In genomic region chr9:2638871-2639673, GRCh38 we compare ENCODE assay signal across 14 cellular contexts. TPM values are rescaled to one million over a fixed set of nuclear protein-coding genes. Genes with fewer than 3 reads are reported as not detected.
A peak's percentile ranks its signal among the peaks of the same experiment; 100 is the strongest.
DNase-seq lines count a peak whose midpoint lies in the region; ATAC-seq and FAIRE-seq lines count a peak whose summit lies in the region.
"Had no signal": no experiment of that assay in that cellular context is flagged by ENCODE, and none has a peak within 500 bp of the region (broad histone marks: within the 10 kb centered on the region; RNA-seq: fewer than 3 reads in every experiment).

No MANE protein-coding gene starts in this region.

- FAIRE-seq in urothelium cell line (lab: Jason Lieb, UNC): no peak
- FAIRE-seq: H54 had no signal

- peaks cover 4% of the 10 kb centered on the region for H3K27me3 Mint-ChIP-seq in activated T-cell treated with anti-CD3 and anti-CD28 coated beads, Interleukin-2, amount 50 U/mL, for 4 hours (ENCODE audit: low read depth)
- H3K27me3 Mint-ChIP-seq in stimulated activated memory B cell treated with anti-CD40 and anti-IgM and Interleukin-4, amounts not matched to agents 10 μg/mL and 1 μg/mL and 100 μg/mL, for 72 hours: peaks cover 18% of the 10 kb centered on the region

- H3K36me3 Mint-ChIP-seq in activated T-cell treated with anti-CD3 and anti-CD28 coated beads, Interleukin-2, amount 50 U/mL, for 4 hours (ENCODE audit: insufficient read depth): peaks cover 7% of the 10 kb centered on the region
- H3K36me3 Mint-ChIP-seq in stimulated activated memory B cell treated with anti-CD40 and anti-IgM and Interleukin-4, amounts not matched to agents 10 μg/mL and 1 μg/mL and 100 μg/mL, for 72 hours: no peaks in the 10 kb centered on the region

- peaks cover 8% of the 10 kb centered on the region for H3K4me1 Mint-ChIP-seq in activated T-cell treated with anti-CD3 and anti-CD28 coated beads, Interleukin-2, amount 50 U/mL, for 4 hours (ENCODE audit: low read depth)
- H3K4me1 Mint-ChIP-seq in stimulated activated memory B cell treated with anti-CD40 and anti-IgM and Interleukin-4, amounts not matched to agents 10 μg/mL and 1 μg/mL and 100 μg/mL, for 72 hours: no peaks in the 10 kb centered on the region

- ATAC-seq in activated T-cell treated with anti-CD3 and anti-CD28 coated beads, Interleukin-2, amount 50 U/mL, for 4 hours: peak; percentile 89 to 92
- ATAC-seq in GM21576 (IDR thresholded peaks at IDR 0.05; ENCODE audit: unreplicated experiment) (peak; percentile 94), HG03280 (IDR thresholded peaks at IDR 0.05; ENCODE audit: unreplicated experiment) (peak; percentile 68)
- ATAC-seq in stimulated activated memory B cell treated with anti-CD40 and anti-IgM and Interleukin-4, amounts not matched to agents 10 μg/mL and 1 μg/mL and 100 μg/mL, for 72 hours: peak; percentile 49

- H3K27ac Mint-ChIP-seq in stimulated activated memory B cell treated with anti-CD40 and anti-IgM and Interleukin-4, amounts not matched to agents 10 μg/mL and 1 μg/mL and 100 μg/mL, for 72 hours: no peak overlapping the region

- no peak for DNase-seq in activated T-cell treated with anti-CD3 and anti-CD28 coated beads, Interleukin-2, amount 50 U/mL, for 4 hours
- DNase-seq in activated T-cell treated with anti-CD3 and anti-CD28 coated beads, Interleukin-2, amount 50 U/mL, for 1 hour: no peak
- DNase-seq in SHP77 (lab: John Stamatoyannopoulos, UW) (no peak), NCI-H1930 (lab: John Stamatoyannopoulos, UW) (no peak), urothelium cell line (ENCODE audit: low spot score) (no peak)
- DNase-seq: activated effector memory CD4-positive, alpha-beta T cell treated with anti-CD3 and anti-CD28 coated beads, Interleukin-2, amount 50 U/mL, for 16 hours; cerebellar nuclear complex; NCI-H526 treated with DMSO at 0.1 percent for 48 hours; Right ventricle myocardium superior; tibial artery had no signal

- H3K9me3 Mint-ChIP-seq in activated T-cell treated with anti-CD3 and anti-CD28 coated beads, Interleukin-2, amount 50 U/mL, for 4 hours: peaks cover 4% of the 10 kb centered on the region
- no peaks in the 10 kb centered on the region for H3K9me3 Mint-ChIP-seq in stimulated activated memory B cell treated with anti-CD40 and anti-IgM and Interleukin-4, amounts not matched to agents 10 μg/mL and 1 μg/mL and 100 μg/mL, for 72 hours

- H3K4me3 Mint-ChIP-seq in activated T-cell treated with anti-CD3 and anti-CD28 coated beads, Interleukin-2, amount 50 U/mL, for 4 hours: no peak overlapping the region
- H3K4me3 Mint-ChIP-seq in stimulated activated memory B cell treated with anti-CD40 and anti-IgM and Interleukin-4, amounts not matched to agents 10 μg/mL and 1 μg/mL and 100 μg/mL, for 72 hours: no peak overlapping the region

RNA-seq across cellular contexts. Expression of gene VLDLR, which starts 17.5 kb away (rescaled TPM):
- total RNA-seq in activated T-cell treated with anti-CD3 and anti-CD28 coated beads, Interleukin-2, amount 50 U/mL, for 4 hours: 1 to 10 TPM; 1.5 to 4.6 (median 3.0) TPM
